Comparison of ENCODE assay signal across 8 cellular contexts in the genomic region with DNA sequence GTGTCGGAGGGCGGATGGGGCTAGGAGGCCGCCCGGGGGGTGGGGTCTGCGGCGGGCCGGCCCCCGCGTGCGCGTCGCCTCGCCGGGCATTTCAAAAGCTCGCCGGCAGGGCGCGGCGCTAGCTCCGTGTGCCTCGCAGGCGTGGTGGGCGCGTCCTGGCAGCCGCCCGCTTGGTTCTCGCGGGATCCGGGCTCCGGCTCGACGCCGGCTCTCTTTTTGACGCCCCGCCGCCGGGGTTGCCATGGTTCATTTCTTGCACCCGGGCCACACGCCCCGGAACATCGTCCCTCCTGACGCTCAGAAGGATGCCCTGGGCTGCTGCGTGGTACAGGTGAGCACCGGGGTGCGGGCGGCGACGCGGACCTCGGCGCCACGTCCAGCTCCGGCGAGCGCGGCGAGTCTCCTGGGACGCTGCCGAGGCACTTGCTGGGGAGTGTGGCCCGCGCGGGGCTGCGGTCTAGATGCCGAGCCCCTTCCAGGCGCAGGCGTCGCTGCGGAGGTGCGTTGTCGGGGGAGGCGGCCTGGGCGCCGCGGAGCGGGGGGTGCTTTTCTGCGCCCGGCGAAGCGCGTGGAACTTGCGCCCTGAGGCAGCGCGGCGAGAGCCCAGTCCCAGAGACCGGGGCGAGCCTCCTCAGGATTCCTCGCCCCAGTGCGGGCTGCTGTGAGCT. TPM values are rescaled to one million over a fixed set of nuclear protein-coding genes. Genes with fewer than 3 reads are reported as not detected.
DNase-seq lines count a peak whose midpoint lies in the region; ATAC-seq, FAIRE-seq and TF ChIP-seq lines count a peak whose summit lies in the region.

A gene (plus strand): TSS at position 118 of the 668 bp plus-strand sequence. CDS start 124 bp downstream, at position 242.

- H3K4me1 ChIP-seq in astrocyte (ENCODE audit: insufficient read depth, low read length) = peaks cover 7% of the 10 kb centered on the region
- H3K4me1 ChIP-seq in iPS-20b (ENCODE audit: insufficient read depth, low read length) = no peaks in the 10 kb centered on the region; the same call in 1 of the 2 replicates

- no peak for FAIRE-seq in astrocyte (lab: Jason Lieb, UNC)

- DNase-seq in DMS53 (lab: John Stamatoyannopoulos, UW) (peak; percentile 99), LNCaP clone FGC (ENCODE audit: low read depth) (no peak), SW480 (ENCODE audit: low spot score) (peak; percentile 50), astrocyte (ENCODE audit: low read depth) (peak; percentile 67), NAMALWA (ENCODE audit: low spot score) (no peak)
- DNase-seq in stimulated activated CD4-positive, alpha-beta T cell treated with anti-CD3 and anti-CD28 coated beads, Interleukin-15, amount 100 ng/mL, for 24 hours = peak; percentile 85

- H3K36me3 ChIP-seq in astrocyte (ENCODE audit: insufficient read depth, low read length) (no peaks in the 10 kb centered on the region), iPS-20b (ENCODE audit: insufficient read depth, low read depth, low read length) (no peaks in the 10 kb centered on the region)

- no peaks in the 10 kb centered on the region for H3K79me2 ChIP-seq in astrocyte (ENCODE audit: insufficient read depth, low read length)

- no peaks in the 10 kb centered on the region for H3K9me3 Mint-ChIP-seq in astrocyte (ENCODE audit: unreplicated experiment)

- no peaks in the 10 kb centered on the region for H3K4me1 Mint-ChIP-seq in astrocyte (ENCODE audit: low read depth, unreplicated experiment)

- peaks cover 18% of the 10 kb centered on the region for H3K27me3 Mint-ChIP-seq in astrocyte (ENCODE audit: low read depth, unreplicated experiment)

- peak within 1 kb of the TSS; percentile 88 for H3K4me2 ChIP-seq in astrocyte (ENCODE audit: low read length)

- no peaks in the 10 kb centered on the region for H4K20me1 ChIP-seq in astrocyte (ENCODE audit: insufficient read depth, low read length)

- peak within 1 kb of the TSS; percentile 98 for H2AFZ ChIP-seq in astrocyte (ENCODE audit: low read depth, low read length)

- no peak within 1 kb of the TSS for H3K27ac Mint-ChIP-seq in astrocyte (ENCODE audit: unreplicated experiment)

- no peaks in the 10 kb centered on the region for H3K9me3 ChIP-seq in astrocyte (ENCODE audit: insufficient read depth, low read depth, low read length)
- no peaks in the 10 kb centered on the region for H3K9me3 ChIP-seq in iPS-20b (ENCODE audit: insufficient read depth, low read depth, low read length)

- peak within 1 kb of the TSS; percentile 67 for H3K9ac ChIP-seq in astrocyte (ENCODE audit: low read length)
- H3K9ac ChIP-seq in iPS-20b (ENCODE audit: low read depth, low read length) = no peak within 1 kb of the TSS; the same call in 1 of the 2 replicates

- peak; percentile 27; the same call in 1 of the 2 replicates for TF ChIP-seq CTCF in LNCaP clone FGC (IDR thresholded peaks at IDR 0.05; ENCODE audit: control insufficient read depth, extremely low read depth, insufficient read depth)
- no peak for TF ChIP-seq CTCF in astrocyte (IDR thresholded peaks at IDR 0.05; ENCODE audit: insufficient read depth, low read depth, low read length)

- H3K27ac ChIP-seq in astrocyte (ENCODE audit: low read depth, low read length) (no peak within 1 kb of the TSS), iPS-20b (ENCODE audit: low read length) (no peak within 1 kb of the TSS)

- peak within 1 kb of the TSS; percentile 62 for H3K4me3 Mint-ChIP-seq in astrocyte (ENCODE audit: unreplicated experiment)

- no peaks in the 10 kb centered on the region for H3K36me3 Mint-ChIP-seq in astrocyte (ENCODE audit: low read depth, unreplicated experiment)

- ATAC-seq in GM21717 (IDR thresholded peaks at IDR 0.05; ENCODE audit: unreplicated experiment) = peak; percentile 80

- H3K4me3 ChIP-seq in LNCaP clone FGC (ENCODE audit: low read depth, low read length) (peak within 1 kb of the TSS; percentile 27), astrocyte (ENCODE audit: insufficient read depth, low read depth, low read length) (peak within 1 kb of the TSS; percentile 65), iPS-20b (ENCODE audit: low read length) (peak within 1 kb of the TSS; percentile 77)

- H3K27me3 ChIP-seq in astrocyte (ENCODE audit: insufficient read depth, low read length) (no peaks in the 10 kb centered on the region), iPS-20b (ENCODE audit: insufficient read depth, low read length) (peaks cover 49% of the 10 kb centered on the region)

RNA-seq across cellular contexts. Expression of the gene that starts here (rescaled TPM):
- total RNA-seq in astrocyte = 0.24 and 0.30 TPM in 2 replicates

Comparison
In these comparisons a context has a peak if more than half of its experiments do, and no peak if none do; other contexts are left out.
1. Peak in DNase-seq, H3K4me3 ChIP-seq, H3K9ac ChIP-seq and H3K4me2 ChIP-seq in astrocyte; RNA of the gene not detected or under 1 TPM.
2. DNase-seq: peak in DMS53 (single experiment), SW480 (single experiment) and stimulated activated CD4-positive, alpha-beta T cell treated with anti-CD3 and anti-CD28 coated beads, Interleukin-15, amount 100 ng/mL, for 24 hours (single experiment); none in LNCaP clone FGC (single experiment) and NAMALWA (single experiment).
3. H3K4me3 ChIP-seq: peak in every context shown above with its lines; median percentile 77 in iPS-20b; 65 in astrocyte; 27 in LNCaP clone FGC.